Comparison of ENCODE assay signal across 8 cellular contexts in the genomic region with DNA sequence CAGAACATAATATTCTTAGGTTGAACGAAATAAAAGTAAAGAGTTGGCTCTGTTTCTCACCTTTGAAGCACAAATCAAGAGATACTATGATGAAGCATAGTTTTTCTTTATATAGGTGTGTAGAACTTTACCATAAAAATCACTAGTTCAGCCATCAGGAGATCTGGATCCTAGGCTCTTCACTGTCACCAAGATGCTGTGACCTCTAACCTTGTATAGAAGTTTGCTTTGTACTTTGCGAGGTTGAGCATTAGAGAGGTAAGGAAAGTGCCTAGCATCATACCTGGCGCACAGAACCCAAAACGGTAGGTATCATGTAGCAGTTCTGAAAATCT. TPM values are rescaled to one million over a fixed set of nuclear protein-coding genes. Genes with fewer than 3 reads are reported as not detected.
DNase-seq lines count a peak whose midpoint lies in the region; ATAC-seq and TF ChIP-seq lines count a peak whose summit lies in the region.

No MANE protein-coding gene starts in this region.

- TF ChIP-seq CTCF in VCaP (conservative IDR thresholded peaks at IDR 0.05): no peak

- ATAC-seq in activated CD8-positive, alpha-beta memory T cell treated with anti-CD3 and anti-CD28 coated beads, Interleukin-2, amount 10 ng/mL, durations not matched to agents 7 days and 5 days: no peak
- no peak for ATAC-seq in GM21526 (IDR thresholded peaks at IDR 0.05; ENCODE audit: low FRiP score, unreplicated experiment)

- peaks cover 24% of the 10 kb centered on the region for H3K36me3 ChIP-seq in iPS-18a (ENCODE audit: control insufficient read depth, low read depth, low read length)
- H3K36me3 ChIP-seq in stomach smooth muscle (ENCODE audit: control insufficient read depth in 2 of 2, insufficient read depth in 2 of 2, low read length in 2 of 2): peaks cover 0 to 2% of the 10 kb centered on the region in 2 donors

- no peak overlapping the region for H3K9ac ChIP-seq in iPS-18a (ENCODE audit: low read length)
- peak overlapping the region in 1 of 2 donors; percentile 59 for H3K9ac ChIP-seq in stomach smooth muscle (ENCODE audit: low read length in 2 of 2)

- H3K27me3 Mint-ChIP-seq in activated CD8-positive, alpha-beta memory T cell treated with anti-CD3 and anti-CD28 coated beads, Interleukin-2, amount 10 ng/mL, durations not matched to agents 7 days and 5 days: no peaks in the 10 kb centered on the region

- peaks cover 62% of the 10 kb centered on the region for H3K4me1 Mint-ChIP-seq in activated CD8-positive, alpha-beta memory T cell treated with anti-CD3 and anti-CD28 coated beads, Interleukin-2, amount 10 ng/mL, durations not matched to agents 7 days and 5 days

- H3K4me1 ChIP-seq in iPS-18a (ENCODE audit: control insufficient read depth, low read depth, low read length) (peaks cover 6% of the 10 kb centered on the region), stomach smooth muscle (ENCODE audit: control insufficient read depth, insufficient read depth, low read length) (peaks cover 11% of the 10 kb centered on the region)

- H3K36me3 Mint-ChIP-seq in activated CD8-positive, alpha-beta memory T cell treated with anti-CD3 and anti-CD28 coated beads, Interleukin-2, amount 10 ng/mL, durations not matched to agents 7 days and 5 days: peaks cover 39% of the 10 kb centered on the region

- no peaks in the 10 kb centered on the region for H3K9me3 ChIP-seq in iPS-18a (ENCODE audit: control insufficient read depth, low read depth, low read length)
- no peaks in the 10 kb centered on the region for H3K9me3 ChIP-seq in stomach smooth muscle (ENCODE audit: control insufficient read depth in 2 of 2, low read length in 2 of 2)

- H3K27ac ChIP-seq in VCaP (peak overlapping the region; percentile 78), iPS-18a (ENCODE audit: low read length) (no peak overlapping the region), stomach smooth muscle (ENCODE audit: low read length) (no peak overlapping the region)

- H3K4me3 Mint-ChIP-seq in activated CD8-positive, alpha-beta memory T cell treated with anti-CD3 and anti-CD28 coated beads, Interleukin-2, amount 10 ng/mL, durations not matched to agents 7 days and 5 days: peak overlapping the region; percentile 99

- H3K9me3 Mint-ChIP-seq in activated CD8-positive, alpha-beta memory T cell treated with anti-CD3 and anti-CD28 coated beads, Interleukin-2, amount 10 ng/mL, durations not matched to agents 7 days and 5 days (ENCODE audit: low read depth): no peaks in the 10 kb centered on the region

- H3K4me3 ChIP-seq in iPS-18a (ENCODE audit: low read length) (peak overlapping the region; percentile 44), stomach smooth muscle (ENCODE audit: low read length in 2 of 2) (peak overlapping the region; percentile 62 to 85)

- H3K27me3 ChIP-seq in iPS-18a (ENCODE audit: control insufficient read depth, insufficient read depth, low read length) (no peaks in the 10 kb centered on the region), stomach smooth muscle (ENCODE audit: control insufficient read depth in 1 of 2, insufficient read depth in 2 of 2, low read length in 2 of 2) (no peaks in the 10 kb centered on the region)

- CTCF ChIA-PET in activated CD8-positive, alpha-beta memory T cell treated with anti-CD3 and anti-CD28 coated beads, Interleukin-2, amount 10 ng/mL, durations not matched to agents 7 days and 5 days (lab: Charles Lee): interaction anchor here (31.0 kb wide), 1 partner anchor 70 kb away, joined by 433 read pairs; no protein-coding TSS in a partner anchor

- H3K27ac Mint-ChIP-seq in activated CD8-positive, alpha-beta memory T cell treated with anti-CD3 and anti-CD28 coated beads, Interleukin-2, amount 10 ng/mL, durations not matched to agents 7 days and 5 days: peak overlapping the region; percentile 98

- no peak for DNase-seq in activated CD8-positive, alpha-beta memory T cell treated with anti-CD3 and anti-CD28 coated beads, Interleukin-2, amount 10 ng/mL, durations not matched to agents 7 days and 5 days
- DNase-seq in activated CD8-positive, alpha-beta memory T cell treated with anti-CD3 and anti-CD28 coated beads, Interleukin-2, amount 50 U/mL, for 48 hours: no peak
- no peak for DNase-seq in stimulated activated CD8-positive, alpha-beta memory T cell treated with anti-CD3 and anti-CD28 coated beads, Interleukin-4, amount 100 ng/mL, for 48 hours
- DNase-seq in activated CD8-positive, alpha-beta memory T cell treated with anti-CD3 and anti-CD28 coated beads, Interleukin-2, amount 50 U/mL, for 4 hours: no peak

RNA-seq across cellular contexts. Expression of gene CDC6, which starts 0.6 kb away (rescaled TPM):
- 100 to 1,000 TPM; 109 to 111 TPM for total RNA-seq in activated CD8-positive, alpha-beta memory T cell treated with anti-CD3 and anti-CD28 coated beads, Interleukin-2, amount 10 ng/mL, durations not matched to agents 7 days and 5 days

RNA-seq across cellular contexts. Expression of gene RARA, which starts 21.9 kb away (rescaled TPM):
- total RNA-seq in activated CD8-positive, alpha-beta memory T cell treated with anti-CD3 and anti-CD28 coated beads, Interleukin-2, amount 10 ng/mL, durations not matched to agents 7 days and 5 days: 10 to 100 TPM; 29.9 to 39.5 TPM
